Comparison of ENCODE assay signal across 9 cellular contexts in the genomic region with DNA sequence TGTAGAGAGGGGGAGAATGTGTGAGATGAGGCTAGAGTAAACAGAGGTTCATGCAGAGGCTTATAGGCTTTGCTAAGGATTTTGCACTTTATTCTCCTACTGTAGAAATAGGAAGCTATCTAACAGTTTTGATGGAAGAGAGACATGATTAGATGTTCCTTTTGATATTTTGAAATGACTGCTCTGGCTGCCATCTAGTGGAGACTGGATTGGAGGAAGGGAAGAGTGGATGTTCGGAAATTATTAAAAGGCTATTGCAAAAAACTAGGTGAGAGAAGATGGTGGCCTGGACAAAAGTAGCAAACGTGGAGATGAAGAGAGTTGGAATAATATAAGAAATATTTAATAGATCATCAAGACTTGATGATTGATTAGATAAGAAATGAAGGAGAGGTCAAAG.
DNase-seq lines count a peak whose midpoint lies in the region; ATAC-seq and TF ChIP-seq lines count a peak whose summit lies in the region.
"Had no signal": no experiment of that assay in that cellular context is flagged by ENCODE, and none has a peak within 500 bp of the region (broad histone marks: within the 10 kb centered on the region; RNA-seq: fewer than 3 reads in every experiment).

No MANE protein-coding gene starts in this region.

- H3K9ac ChIP-seq in adipocyte (ENCODE audit: low read length): no peak overlapping the region

- no peaks in the 10 kb centered on the region for H3K9me3 ChIP-seq in adipocyte (ENCODE audit: control insufficient read depth, low read length)
- H3K9me3 ChIP-seq: mucosa of descending colon had no signal

- no peaks in the 10 kb centered on the region for H3K4me1 ChIP-seq in adipocyte (ENCODE audit: control insufficient read depth, insufficient read depth, low read length)

- H3K36me3 ChIP-seq in adipocyte (ENCODE audit: control insufficient read depth, insufficient read depth, low read length, severe bottlenecking): no peaks in the 10 kb centered on the region

- no peak for ATAC-seq in GM21360 (IDR thresholded peaks at IDR 0.05; ENCODE audit: unreplicated experiment)
- ATAC-seq: mucosa of descending colon had no signal

- peaks cover 4% of the 10 kb centered on the region for H3K27me3 ChIP-seq in adipocyte (replicated peaks; ENCODE audit: control insufficient read depth, insufficient read depth, low read length)

- no peak overlapping the region for H3K4me3 ChIP-seq in adipocyte (ENCODE audit: low read length)
- H3K4me3 ChIP-seq: mucosa of descending colon had no signal

- peak; percentile 18; the same call in 1 of the 3 replicates for TF ChIP-seq CTCF in GM12872 (IDR thresholded peaks at IDR 0.05; ENCODE audit: insufficient read depth, low read depth, low read length)

- peak; percentile 10 for DNase-seq in NCI-H146 treated with DMSO at 0.1 percent for 48 hours (lab: John Stamatoyannopoulos, UW; ENCODE audit: unreplicated experiment)
- peak; percentile 16 for DNase-seq in adipocyte (ENCODE audit: low read depth)
- DNase-seq in midbrain (lab: John Stamatoyannopoulos, UW): peak; percentile 16
- DNase-seq in epidermal melanocyte (ENCODE audit: insufficient read length, low spot score): no peak
- DNase-seq in activated CD4-positive, alpha-beta T cell treated with anti-CD3 and anti-CD28 coated beads for 48 hours: no peak
- DNase-seq in GM19238 (ENCODE audit: insufficient read length, low spot score): no peak

Comparison
In these comparisons a context has a peak if more than half of its experiments do, and no peak if none do; other contexts are left out.
1. DNase-seq: peak in NCI-H146 treated with DMSO at 0.1 percent for 48 hours (single experiment), adipocyte (single experiment) and midbrain (single experiment); none in epidermal melanocyte (single experiment), activated CD4-positive, alpha-beta T cell treated with anti-CD3 and anti-CD28 coated beads for 48 hours (single experiment) and GM19238 (single experiment).